16 cellular contexts compared by ENCODE assay signal in the genomic region with DNA sequence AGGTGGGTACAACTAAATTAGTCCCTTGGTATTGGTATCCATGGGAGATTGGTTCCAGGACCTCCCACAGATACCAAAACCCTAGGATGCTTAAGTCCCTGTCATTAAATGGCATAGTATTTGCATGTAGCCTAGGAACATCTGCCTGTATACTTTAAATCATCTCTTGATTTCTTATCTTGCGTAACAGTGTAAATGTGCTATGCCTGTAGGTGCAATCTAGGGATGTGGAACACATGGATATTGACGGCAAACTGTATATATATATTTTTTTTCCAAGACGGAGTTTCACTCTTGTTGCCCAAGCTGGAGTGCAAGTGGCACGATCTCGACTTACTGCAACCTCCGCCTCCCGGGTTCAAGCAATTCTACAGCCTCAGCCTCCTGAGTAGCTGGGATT. TPM values are rescaled to one million over a fixed set of nuclear protein-coding genes. Genes with fewer than 3 reads are reported as not detected.
DNase-seq lines count a peak whose midpoint lies in the region; ATAC-seq and TF ChIP-seq lines count a peak whose summit lies in the region.
"Had no signal": no experiment of that assay in that cellular context is flagged by ENCODE, and none has a peak within 500 bp of the region (broad histone marks: within the 10 kb centered on the region; RNA-seq: fewer than 3 reads in every experiment).

No MANE protein-coding gene starts in this region.

- peak overlapping the region; percentile 5 for H3K4me3 Mint-ChIP-seq in activated CD8-positive, alpha-beta T cell treated with anti-CD3 and anti-CD28 coated beads, Interleukin-2, amount 10 ng/mL, durations not matched to agents 7 days and 5 days
- no peak overlapping the region for H3K4me3 Mint-ChIP-seq in activated CD8-positive, alpha-beta T cell treated with anti-CD3 and anti-CD28 coated beads for 36 hours
- H3K4me3 Mint-ChIP-seq in naive thymus-derived CD8-positive, alpha-beta T cell = no peak overlapping the region
- H3K4me3 Mint-ChIP-seq: activated CD4-positive, alpha-beta T cell treated with anti-CD3 and anti-CD28 coated beads for 36 hours had no signal

- H3K4me2 ChIP-seq in smooth muscle cell = no peak overlapping the region

- H3K9ac ChIP-seq in smooth muscle cell (ENCODE audit: low read depth) = no peak overlapping the region

- ATAC-seq in activated CD8-positive, alpha-beta T cell treated with anti-CD3 and anti-CD28 coated beads, Interleukin-2, amount 10 ng/mL, durations not matched to agents 7 days and 5 days = no peak
- no peak for ATAC-seq in activated CD8-positive, alpha-beta T cell treated with anti-CD3 and anti-CD28 coated beads for 36 hours
- no peak for ATAC-seq in naive thymus-derived CD8-positive, alpha-beta T cell
- ATAC-seq: activated CD4-positive, alpha-beta T cell treated with anti-CD3 and anti-CD28 coated beads for 36 hours had no signal

- TF ChIP-seq CTCF in activated CD8-positive, alpha-beta T cell treated with anti-CD3 and anti-CD28 coated beads for 36 hours (IDR thresholded peaks at IDR 0.05) = no peak
- no peak for TF ChIP-seq CTCF in smooth muscle cell (IDR thresholded peaks at IDR 0.05; ENCODE audit: borderline replicate concordance, insufficient read depth, poor library complexity, severe bottlenecking)

- POLR2A ChIA-PET in activated CD8-positive, alpha-beta T cell treated with anti-CD3 and anti-CD28 coated beads, Interleukin-2, amount 10 ng/mL, durations not matched to agents 7 days and 5 days (lab: Charles Lee) = interaction anchor here (0.6 to 7.8 kb wide), 4 partner anchors 9 to 224 kb away, joined by 3 to 187 read pairs (median 5); a partner anchor contains a TSS
- POLR2A ChIA-PET in activated CD8-positive, alpha-beta T cell treated with anti-CD3 and anti-CD28 coated beads for 36 hours (lab: Charles Lee) = interaction anchor here (0.7 to 10.2 kb wide), 5 partner anchors 11 to 235 kb away, joined by 3 to 179 read pairs (median 3); a partner anchor contains a TSS
- POLR2A ChIA-PET in naive thymus-derived CD8-positive, alpha-beta T cell (lab: Charles Lee) = no interaction called here

- H3K27ac Mint-ChIP-seq in activated CD8-positive, alpha-beta T cell treated with anti-CD3 and anti-CD28 coated beads, Interleukin-2, amount 10 ng/mL, durations not matched to agents 7 days and 5 days = no peak overlapping the region
- no peak overlapping the region for H3K27ac Mint-ChIP-seq in activated CD8-positive, alpha-beta T cell treated with anti-CD3 and anti-CD28 coated beads for 36 hours
- peak overlapping the region in 2 of 10 donors; percentile 25 to 34 for H3K27ac Mint-ChIP-seq in naive thymus-derived CD8-positive, alpha-beta T cell
- H3K27ac Mint-ChIP-seq: activated CD4-positive, alpha-beta T cell treated with anti-CD3 and anti-CD28 coated beads for 36 hours had no signal

- H3K4me3 ChIP-seq in MG63 = peak overlapping the region; percentile 80
- peak overlapping the region; percentile 68 for H3K4me3 ChIP-seq in ectodermal cell (ENCODE audit: insufficient read depth, low read depth, low read length)
- peak overlapping the region; percentile 92 for H3K4me3 ChIP-seq in smooth muscle cell
- H3K4me3 ChIP-seq: ovary had no signal

- H3K36me3 ChIP-seq in MG63 (peaks cover 51% of the 10 kb centered on the region), ectodermal cell (ENCODE audit: control insufficient read depth, insufficient read depth, low read length) (peaks cover 10% of the 10 kb centered on the region), smooth muscle cell (ENCODE audit: low read depth) (no peaks in the 10 kb centered on the region)
- H3K36me3 ChIP-seq: ovary had no signal

- DNase-seq in activated CD8-positive, alpha-beta T cell treated with anti-CD3 and anti-CD28 coated beads, Interleukin-2, amount 10 ng/mL, durations not matched to agents 7 days and 5 days = no peak
- DNase-seq in activated CD8-positive, alpha-beta T cell treated with anti-CD3 and anti-CD28 coated beads for 36 hours = no peak
- no peak for DNase-seq in MG63
- DNase-seq in smooth muscle cell (lab: John Stamatoyannopoulos, UW; ENCODE audit: unreplicated experiment) = no peak
- DNase-seq in hypothalamus (lab: John Stamatoyannopoulos, UW) = no peak
- no peak for DNase-seq in naive thymus-derived CD8-positive, alpha-beta T cell
- DNase-seq in hippocampal formation (lab: John Stamatoyannopoulos, UW) = no peak
- DNase-seq: ACHN; activated CD4-positive, alpha-beta T cell treated with anti-CD3 and anti-CD28 coated beads for 36 hours; anterior cingulate cortex; cortex of kidney; NCI-H1092 treated with DMSO at 0.1 percent for 48 hours; NCI-H2227 treated with DMSO at 0.1 percent for 48 hours; ovary; Peyer's patch had no signal

- H3K79me2 ChIP-seq in smooth muscle cell (ENCODE audit: low read depth) = peaks cover 59% of the 10 kb centered on the region

- H3K4me1 Mint-ChIP-seq in activated CD8-positive, alpha-beta T cell treated with anti-CD3 and anti-CD28 coated beads, Interleukin-2, amount 10 ng/mL, durations not matched to agents 7 days and 5 days (ENCODE audit: low read depth) = peaks cover 27% of the 10 kb centered on the region
- peaks cover 24% of the 10 kb centered on the region for H3K4me1 Mint-ChIP-seq in activated CD8-positive, alpha-beta T cell treated with anti-CD3 and anti-CD28 coated beads for 36 hours (ENCODE audit: low read depth)
- H3K4me1 Mint-ChIP-seq in naive thymus-derived CD8-positive, alpha-beta T cell = peaks cover 6 to 19% (median 14%) of the 10 kb centered on the region in 4 donors

- no peaks in the 10 kb centered on the region for H3K27me3 ChIP-seq in MG63
- no peaks in the 10 kb centered on the region for H3K27me3 ChIP-seq in ectodermal cell (ENCODE audit: control insufficient read depth, insufficient read depth, low read length, poor library complexity, severe bottlenecking)
- H3K27me3 ChIP-seq in smooth muscle cell (ENCODE audit: low read depth) = no peaks in the 10 kb centered on the region
- H3K27me3 ChIP-seq: ovary, Peyer's patch had no signal

- 91 to 97% methylated on average over 7 of the region's 7 CpGs for whole genome bisulfite sequencing in ectodermal cell, 2 experiments
- 97% methylated on average over 7 of the region's 7 CpGs for WGBS in smooth muscle cell (ENCODE audit: low lambda C conversion rate)

- H3F3A ChIP-seq in smooth muscle cell (ENCODE audit: low read depth) = peaks cover 8% of the 10 kb centered on the region

- no peak overlapping the region for H2AFZ ChIP-seq in smooth muscle cell (ENCODE audit: low read depth)

- H3K36me3 Mint-ChIP-seq in activated CD8-positive, alpha-beta T cell treated with anti-CD3 and anti-CD28 coated beads, Interleukin-2, amount 10 ng/mL, durations not matched to agents 7 days and 5 days (ENCODE audit: low read depth) = peaks cover 51% of the 10 kb centered on the region
- peaks cover 44% of the 10 kb centered on the region for H3K36me3 Mint-ChIP-seq in activated CD8-positive, alpha-beta T cell treated with anti-CD3 and anti-CD28 coated beads for 36 hours (ENCODE audit: low read depth)
- peaks cover 0 to 34% (median 2%) of the 10 kb centered on the region in 3 donors for H3K36me3 Mint-ChIP-seq in naive thymus-derived CD8-positive, alpha-beta T cell

- peaks cover 25% of the 10 kb centered on the region for H4K20me1 ChIP-seq in smooth muscle cell (ENCODE audit: low read depth)

- H3K4me1 ChIP-seq in ectodermal cell (ENCODE audit: control insufficient read depth, insufficient read depth, low read length) (peaks cover 13% of the 10 kb centered on the region), smooth muscle cell (ENCODE audit: low read depth) (peaks cover 26% of the 10 kb centered on the region)

- H3K27ac ChIP-seq in ectodermal cell (ENCODE audit: insufficient read depth, low read depth, low read length, poor library complexity, severe bottlenecking) (no peak overlapping the region), smooth muscle cell (ENCODE audit: low read depth) (no peak overlapping the region)
- H3K27ac ChIP-seq: ovary had no signal

- intact Hi-C loops in activated CD8-positive, alpha-beta T cell treated with anti-CD3 and anti-CD28 coated beads for 36 hours (cut with micrococcal nuclease) = no loop called here

- H3K9me3 ChIP-seq in MG63 (no peaks in the 10 kb centered on the region), ectodermal cell (ENCODE audit: control insufficient read depth, low read length) (no peaks in the 10 kb centered on the region), smooth muscle cell (replicated peaks; ENCODE audit: low read depth) (no peaks in the 10 kb centered on the region)
- H3K9me3 ChIP-seq: ovary, Peyer's patch had no signal

- CTCF ChIA-PET in activated CD8-positive, alpha-beta T cell treated with anti-CD3 and anti-CD28 coated beads, Interleukin-2, amount 10 ng/mL, durations not matched to agents 7 days and 5 days (lab: Charles Lee) = interaction anchor here (1.7 to 3.2 kb wide), 2 partner anchors 28 to 129 kb away, joined by 6 to 14 read pairs; a partner anchor contains a TSS
- CTCF ChIA-PET in activated CD8-positive, alpha-beta T cell treated with anti-CD3 and anti-CD28 coated beads for 36 hours (lab: Charles Lee) = interaction anchor here (0.9 to 1.2 kb wide), 2 partner anchors 10 to 12 kb away, joined by 3 to 5 read pairs; no protein-coding TSS in a partner anchor

- H3K9me3 Mint-ChIP-seq in activated CD8-positive, alpha-beta T cell treated with anti-CD3 and anti-CD28 coated beads, Interleukin-2, amount 10 ng/mL, durations not matched to agents 7 days and 5 days (ENCODE audit: insufficient read depth) = no peaks in the 10 kb centered on the region
- no peaks in the 10 kb centered on the region for H3K9me3 Mint-ChIP-seq in activated CD8-positive, alpha-beta T cell treated with anti-CD3 and anti-CD28 coated beads for 36 hours
- no peaks in the 10 kb centered on the region for H3K9me3 Mint-ChIP-seq in naive thymus-derived CD8-positive, alpha-beta T cell

- no peaks in the 10 kb centered on the region for H3K27me3 Mint-ChIP-seq in activated CD8-positive, alpha-beta T cell treated with anti-CD3 and anti-CD28 coated beads, Interleukin-2, amount 10 ng/mL, durations not matched to agents 7 days and 5 days (ENCODE audit: low read depth)
- H3K27me3 Mint-ChIP-seq in activated CD8-positive, alpha-beta T cell treated with anti-CD3 and anti-CD28 coated beads for 36 hours = no peaks in the 10 kb centered on the region
- no peaks in the 10 kb centered on the region for H3K27me3 Mint-ChIP-seq in naive thymus-derived CD8-positive, alpha-beta T cell
- H3K27me3 Mint-ChIP-seq: activated CD4-positive, alpha-beta T cell treated with anti-CD3 and anti-CD28 coated beads for 36 hours had no signal

RNA-seq across cellular contexts. Expression of a gene that starts 1.5 kb away (rescaled TPM):
- 100 to 1,000 TPM; 139 to 147 TPM for total RNA-seq in activated CD8-positive, alpha-beta T cell treated with anti-CD3 and anti-CD28 coated beads, Interleukin-2, amount 10 ng/mL, durations not matched to agents 7 days and 5 days
- total RNA-seq in activated CD8-positive, alpha-beta T cell treated with anti-CD3 and anti-CD28 coated beads for 36 hours = 100 to 1,000 TPM; 128 to 129 TPM
- 20.5 and 32.1 TPM in 2 replicates for total RNA-seq in MG63 (2014; rRNA removed; shearing (Covaris generic); ENCODE audit: low replicate concordance)
- 125 TPM for polyA plus RNA-seq in ectodermal cell (2013, experiment 1 of 4)
- polyA plus RNA-seq in ectodermal cell (2013, experiment 2 of 4) = 122 TPM
- 90.6 TPM for polyA plus RNA-seq in ectodermal cell (2013, experiment 3 of 4)
- polyA plus RNA-seq in ectodermal cell (2013, experiment 4 of 4) = 97.6 TPM
- total RNA-seq in smooth muscle cell = 22.7 and 26.2 TPM in 2 replicates
- 9.1 and 13.5 TPM in 2 replicates for polyA plus RNA-seq in smooth muscle cell
- 10 to 100 TPM; 30.9 to 35.4 TPM for total RNA-seq in naive thymus-derived CD8-positive, alpha-beta T cell
- polyA plus RNA-seq in naive thymus-derived CD8-positive, alpha-beta T cell = 1 to 10 TPM; 1.4 to 3.6 (median 2.0) TPM

RNA-seq across cellular contexts. Expression of a gene that starts 1.8 kb away (rescaled TPM):
- total RNA-seq in activated CD8-positive, alpha-beta T cell treated with anti-CD3 and anti-CD28 coated beads, Interleukin-2, amount 10 ng/mL, durations not matched to agents 7 days and 5 days = 100 to 1,000 TPM in 1 of 2 experiments, 10 to 100 TPM in 1; 96.1 to 106 TPM
- total RNA-seq in activated CD8-positive, alpha-beta T cell treated with anti-CD3 and anti-CD28 coated beads for 36 hours = 100 to 1,000 TPM; 108 to 116 TPM
- total RNA-seq in MG63 (2014; rRNA removed; shearing (Covaris generic); ENCODE audit: low replicate concordance) = 54.6 and 57.9 TPM in 2 replicates
- 126 TPM for polyA plus RNA-seq in ectodermal cell (2013, experiment 1 of 4)
- polyA plus RNA-seq in ectodermal cell (2013, experiment 2 of 4) = 90.9 TPM
- 86.7 TPM for polyA plus RNA-seq in ectodermal cell (2013, experiment 3 of 4)
- 96.6 TPM for polyA plus RNA-seq in ectodermal cell (2013, experiment 4 of 4)
- 108 and 118 TPM in 2 replicates for total RNA-seq in smooth muscle cell
- polyA plus RNA-seq in smooth muscle cell = 60.9 and 65.9 TPM in 2 replicates
- total RNA-seq in naive thymus-derived CD8-positive, alpha-beta T cell = 100 to 1,000 TPM; 135 to 146 TPM
- polyA plus RNA-seq in naive thymus-derived CD8-positive, alpha-beta T cell = 10 to 100 TPM; 18.5 to 47.5 (median 23.6) TPM

RNA-seq across cellular contexts. Expression of a gene that starts 27.9 kb away (rescaled TPM):
- 10 to 100 TPM; 41.3 to 45.3 TPM for total RNA-seq in activated CD8-positive, alpha-beta T cell treated with anti-CD3 and anti-CD28 coated beads, Interleukin-2, amount 10 ng/mL, durations not matched to agents 7 days and 5 days
- total RNA-seq in activated CD8-positive, alpha-beta T cell treated with anti-CD3 and anti-CD28 coated beads for 36 hours = 10 to 100 TPM; 28.0 to 28.5 TPM
- total RNA-seq in MG63 (2014; rRNA removed; shearing (Covaris generic); ENCODE audit: low replicate concordance) = 8.5 and 11.0 TPM in 2 replicates
- polyA plus RNA-seq in ectodermal cell (2013, experiment 1 of 4) = 37.8 TPM
- 31.4 TPM for polyA plus RNA-seq in ectodermal cell (2013, experiment 2 of 4)
- 31.6 TPM for polyA plus RNA-seq in ectodermal cell (2013, experiment 3 of 4)
- polyA plus RNA-seq in ectodermal cell (2013, experiment 4 of 4) = 30.6 TPM
- 19.5 and 20.6 TPM in 2 replicates for total RNA-seq in smooth muscle cell
- polyA plus RNA-seq in smooth muscle cell = 8.8 and 13.9 TPM in 2 replicates
- 10 to 100 TPM; 42.9 to 43.3 TPM for total RNA-seq in naive thymus-derived CD8-positive, alpha-beta T cell
- 10 to 100 TPM in 1 of 3 donors, 1 to 10 TPM in 2; 5.4 to 14.1 (median 8.1) TPM for polyA plus RNA-seq in naive thymus-derived CD8-positive, alpha-beta T cell
